In the genomic region with DNA sequence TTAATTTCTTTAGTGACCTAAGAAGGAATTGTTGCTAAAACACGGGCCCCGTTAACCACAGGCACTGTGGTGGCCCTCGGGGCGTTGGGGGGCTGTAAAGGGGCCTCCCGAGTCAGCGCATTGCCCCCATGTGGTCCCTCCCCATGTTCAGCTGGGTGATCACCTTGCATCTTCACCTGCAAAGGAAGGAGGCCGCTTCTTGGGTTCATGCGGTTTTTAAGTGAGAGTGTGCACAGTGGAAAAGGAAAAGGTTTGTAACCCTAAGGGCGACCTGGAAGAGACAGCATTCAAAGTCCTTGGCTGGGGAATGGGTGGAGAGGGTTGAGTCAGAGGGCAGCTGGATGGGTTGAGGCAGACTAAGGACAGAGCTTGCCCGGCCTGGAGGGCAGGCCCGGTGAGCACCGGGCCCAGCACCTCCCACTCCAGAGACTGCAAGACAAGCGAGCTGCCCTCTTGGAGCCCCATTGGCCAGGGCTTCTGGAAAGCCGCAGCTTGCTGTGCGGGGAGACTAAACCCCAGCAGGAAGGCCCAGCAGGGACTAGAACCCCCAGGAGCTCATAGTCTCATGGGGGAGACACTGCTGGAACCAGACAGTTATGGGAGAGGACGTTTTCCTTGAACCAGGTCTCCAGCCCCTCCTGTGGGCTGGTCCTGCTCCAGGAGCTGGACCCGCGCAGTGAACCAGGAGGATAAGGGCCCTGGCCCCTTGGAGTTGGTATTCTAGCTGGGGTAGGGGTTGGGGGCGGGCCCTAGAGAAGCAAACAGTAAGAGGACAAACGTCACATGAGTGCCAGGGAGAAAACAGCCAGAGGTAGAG, we compare ENCODE assay signal across 8 cellular contexts. TPM values are rescaled to one million over a fixed set of nuclear protein-coding genes. Genes with fewer than 3 reads are reported as not detected.
DNase-seq lines count a peak whose midpoint lies in the region; ATAC-seq and TF ChIP-seq lines count a peak whose summit lies in the region.

No MANE protein-coding gene starts in this region.

- no peaks in the 10 kb centered on the region for H3F3A ChIP-seq in PC-3 (ENCODE audit: low read length, unreplicated experiment)

- H3K27me3 Mint-ChIP-seq in CD4-positive, alpha-beta T cell: no peaks in the 10 kb centered on the region

- H3K4me3 Mint-ChIP-seq in CD4-positive, alpha-beta T cell: no peak overlapping the region

- no peak for ATAC-seq in CD4-positive, alpha-beta T cell (ENCODE audit: poor library complexity)
- ATAC-seq in PC-3 (peak; percentile 49), omental fat pad (ENCODE audit: low FRiP score) (peak; percentile 26)

- TF ChIP-seq CTCF in CD4-positive, alpha-beta T cell (IDR thresholded peaks at IDR 0.05): no peak
- TF ChIP-seq CTCF in PC-3 (conservative IDR thresholded peaks at IDR 0.05; ENCODE audit: low read depth, low read length) (no peak), esophagus muscularis mucosa (IDR thresholded peaks at IDR 0.05) (no peak), omental fat pad (IDR thresholded peaks at IDR 0.05) (no peak), WERI-Rb-1 (IDR thresholded peaks at IDR 0.05; ENCODE audit: low read depth, low read length) (no peak)

- H4K20me1 ChIP-seq in PC-3 (ENCODE audit: low read length): no peaks in the 10 kb centered on the region

- no peak overlapping the region for H2AFZ ChIP-seq in PC-3 (ENCODE audit: low read length)

- no peaks in the 10 kb centered on the region for H3K79me2 ChIP-seq in PC-3 (ENCODE audit: low read length)

- H3K27me3 ChIP-seq in CD4-positive, alpha-beta T cell (ENCODE audit: control insufficient read depth, insufficient read depth, low read length): no peaks in the 10 kb centered on the region
- H3K27me3 ChIP-seq in PC-3 (ENCODE audit: low read length) (no peaks in the 10 kb centered on the region), esophagus muscularis mucosa (peaks cover 0 to 5% (median 0%) of the 10 kb centered on the region in 4 donors), WERI-Rb-1 (ENCODE audit: insufficient read depth, low read depth, severe bottlenecking) (no peaks in the 10 kb centered on the region)

- no peak overlapping the region for H3K4me2 ChIP-seq in PC-3 (ENCODE audit: low read length)

- H3K4me3 ChIP-seq in PC-3 (ENCODE audit: low read length) (no peak overlapping the region), esophagus muscularis mucosa (no peak overlapping the region), WERI-Rb-1 (ENCODE audit: low read depth, low read length) (no peak overlapping the region)

- peak overlapping the region; percentile 80 for H3K27ac Mint-ChIP-seq in CD4-positive, alpha-beta T cell

- no peaks in the 10 kb centered on the region for H3K9me3 Mint-ChIP-seq in CD4-positive, alpha-beta T cell

- H3K9me3 ChIP-seq in CD4-positive, alpha-beta T cell (ENCODE audit: control insufficient read depth, low read length): no peaks in the 10 kb centered on the region
- no peaks in the 10 kb centered on the region for H3K9me3 ChIP-seq in PC-3 (ENCODE audit: low read length)
- H3K9me3 ChIP-seq in esophagus muscularis mucosa: no peaks in the 10 kb centered on the region
- H3K9me3 ChIP-seq in WERI-Rb-1 (ENCODE audit: severe bottlenecking): no peaks in the 10 kb centered on the region

- WGBS in esophagus muscularis mucosa: 74% methylated on average over 20 of the region's 20 CpGs

- H3K36me3 Mint-ChIP-seq in CD4-positive, alpha-beta T cell (ENCODE audit: low read depth): peaks cover 38% of the 10 kb centered on the region

- DNase-seq in CD4-positive, alpha-beta T cell: peak in 1 of 10 experiments; percentile 30
- peak; percentile 9 for DNase-seq in PC-3
- DNase-seq in esophagus muscularis mucosa (ENCODE audit: extremely low spot score): no peak
- no peak for DNase-seq in omental fat pad (ENCODE audit: low spot score)
- no peak for DNase-seq in WERI-Rb-1
- DNase-seq in DMS79 (lab: John Stamatoyannopoulos, UW): no peak
- no peak for DNase-seq in stimulated activated CD4-positive, alpha-beta T cell treated with anti-CD3 and anti-CD28 coated beads, Interleukin-15, amount 100 ng/mL, for 24 hours
- no peak for DNase-seq in HEK293T (ENCODE audit: extremely low spot score)

- H3K4me1 Mint-ChIP-seq in CD4-positive, alpha-beta T cell (ENCODE audit: low read depth): peaks cover 34% of the 10 kb centered on the region

- H3K36me3 ChIP-seq in PC-3 (ENCODE audit: low read depth, low read length): peaks cover 15% of the 10 kb centered on the region
- peaks cover 5 to 20% (median 19%) of the 10 kb centered on the region in 4 donors for H3K36me3 ChIP-seq in esophagus muscularis mucosa
- peaks cover 28% of the 10 kb centered on the region for H3K36me3 ChIP-seq in WERI-Rb-1

- CTCF ChIA-PET in CD4-positive, alpha-beta T cell (lab: Charles Lee): interaction anchor here (0.6 to 2.9 kb wide), 9 partner anchors 9 to 1295 kb away, joined by 3 to 13 read pairs (median 5); no protein-coding TSS in a partner anchor
- CTCF ChIA-PET in PC-3 (lab: Charles Lee): interaction anchor here (0.5 to 1.2 kb wide), 8 partner anchors 59 to 1295 kb away, joined by 3 to 17 read pairs (median 4); no protein-coding TSS in a partner anchor
- CTCF ChIA-PET in HEK293T (lab: Yijun Ruan, JAX): interaction anchor here (0.5 to 6.8 kb wide), 35 partner anchors 9 to 1090 kb away, joined by 3 to 73 read pairs (median 4); a partner anchor contains a TSS

- H3K4me1 ChIP-seq in PC-3 (ENCODE audit: insufficient read depth, low read length) (no peaks in the 10 kb centered on the region), esophagus muscularis mucosa (peaks cover 51 to 63% (median 59%) of the 10 kb centered on the region in 4 donors)

- no peaks in the 10 kb centered on the region for H3K9me2 ChIP-seq in PC-3 (replicated peaks; ENCODE audit: low read length)

- no peak for TF ChIP-seq EP300 in esophagus muscularis mucosa (IDR thresholded peaks at IDR 0.05)

- no TSS peak for BruUV-seq in PC-3 (replicated peaks; lab: Mats Ljungman, UMichigan)

- intact Hi-C loops in CD4-positive, alpha-beta T cell (cut with DNase I, micrococcal nuclease): loop anchor here (1.0 to 5.0 kb wide), 4 partner anchors 1090 to 1295 kb away; no protein-coding TSS in a partner anchor
- intact Hi-C loops in PC-3 (cut with micrococcal nuclease) (no loop called here), esophagus muscularis mucosa (cut with DNase I) (loop anchor here (2.0 to 5.0 kb wide), 3 partner anchors 57 to 1091 kb away; a partner anchor contains a TSS)

- POLR2A ChIA-PET in CD4-positive, alpha-beta T cell (lab: Charles Lee): interaction anchor here (0.8 to 1.7 kb wide), 5 partner anchors 9 to 1090 kb away, joined by 3 to 7 read pairs (median 4); no protein-coding TSS in a partner anchor
- POLR2A ChIA-PET in PC-3 (lab: Charles Lee; ENCODE audit: unreplicated experiment) (interaction anchor here (0.6 kb wide), 1 partner anchor 25 kb away, joined by 6 read pairs; no protein-coding TSS in a partner anchor), HEK293T (lab: Yijun Ruan, JAX) (interaction anchor here (1.2 kb wide), 1 partner anchor 1090 kb away, joined by 5 read pairs; no protein-coding TSS in a partner anchor)

- TF ChIP-seq POLR2A in esophagus muscularis mucosa (IDR thresholded peaks at IDR 0.05; ENCODE audit: low read depth): no peak

- no peak overlapping the region for H3K27ac ChIP-seq in CD4-positive, alpha-beta T cell (ENCODE audit: low read depth, low read length)
- H3K27ac ChIP-seq in PC-3 (ENCODE audit: low read length) (no peak overlapping the region), esophagus muscularis mucosa (replicated peaks in 1 of 4) (peak overlapping the region; percentile 84 to 91 (median 89)), WERI-Rb-1 (no peak overlapping the region)

- H3K9ac ChIP-seq in PC-3 (ENCODE audit: low read length): no peak overlapping the region

TF ChIP-seq in HEK293T, 16 proteins besides CTCF, POLR2A, EP300 and RAD21:
- TF ChIP-seq ELF4 (IDR thresholded peaks at IDR 0.05) (no peak), TARDBP (IDR thresholded peaks at IDR 0.05) (no peak), FOXM1 (IDR thresholded peaks at IDR 0.05; ENCODE audit: borderline replicate concordance) (no peak), LEF1 (IDR thresholded peaks at IDR 0.05; ENCODE audit: borderline replicate concordance) (no peak), SUZ12 (IDR thresholded peaks at IDR 0.05) (no peak), FOXK2 (IDR thresholded peaks at IDR 0.05) (no peak), NFRKB (IDR thresholded peaks at IDR 0.05) (no peak), BHLHE40 (IDR thresholded peaks at IDR 0.05; ENCODE audit: borderline replicate concordance) (no peak), SP1 (IDR thresholded peaks at IDR 0.05) (no peak), FOXA1 (IDR thresholded peaks at IDR 0.05) (no peak), L3MBTL2 (conservative IDR thresholded peaks at IDR 0.05) (no peak), CTBP1 (IDR thresholded peaks at IDR 0.05; ENCODE audit: borderline replicate concordance) (no peak), HDGF (IDR thresholded peaks at IDR 0.05; ENCODE audit: borderline replicate concordance) (no peak), ZNF384 (IDR thresholded peaks at IDR 0.05) (no peak)
- TF ChIP-seq, protein P1, sequence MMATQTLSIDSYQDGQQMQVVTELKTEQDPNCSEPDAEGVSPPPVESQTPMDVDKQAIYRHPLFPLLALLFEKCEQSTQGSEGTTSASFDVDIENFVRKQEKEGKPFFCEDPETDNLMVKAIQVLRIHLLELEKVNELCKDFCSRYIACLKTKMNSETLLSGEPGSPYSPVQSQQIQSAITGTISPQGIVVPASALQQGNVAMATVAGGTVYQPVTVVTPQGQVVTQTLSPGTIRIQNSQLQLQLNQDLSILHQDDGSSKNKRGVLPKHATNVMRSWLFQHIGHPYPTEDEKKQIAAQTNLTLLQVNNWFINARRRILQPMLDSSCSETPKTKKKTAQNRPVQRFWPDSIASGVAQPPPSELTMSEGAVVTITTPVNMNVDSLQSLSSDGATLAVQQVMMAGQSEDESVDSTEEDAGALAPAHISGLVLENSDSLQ (IDR thresholded peaks at IDR 0.05): no peak

RNA-seq across cellular contexts. Expression of a gene that starts 59.2 kb away (rescaled TPM):
- not detected for total RNA-seq in CD4-positive, alpha-beta T cell
- total RNA-seq in PC-3 (2014; rRNA removed) (1.3 and 2.5 TPM in 2 replicates), esophagus muscularis mucosa (100 to 1,000 TPM; 101 to 312 (median 188) TPM), omental fat pad (10 to 100 TPM in 1 of 4 donors, 1 to 10 TPM in 3; 5.6 to 12.8 (median 8.5) TPM)

Comparison
In these comparisons a context has a peak if more than half of its experiments do, and no peak if none do; other contexts are left out.
1. H3K27ac ChIP-seq: peak in esophagus muscularis mucosa (4 of 4); none in CD4-positive, alpha-beta T cell (single experiment), PC-3 (single experiment) and WERI-Rb-1 (single experiment).
2. RNA of a gene that starts 59.2 kb away (total RNA-seq): 101 to 312 TPM in esophagus muscularis mucosa; 5.6 to 12.8 TPM in omental fat pad, 1.3 to 2.5 TPM in PC-3 and not detected in CD4-positive, alpha-beta T cell; every median in the first group is over 4 times any median in the second.